Comparison of ENCODE assay signal across 17 cellular contexts in the genomic region with DNA sequence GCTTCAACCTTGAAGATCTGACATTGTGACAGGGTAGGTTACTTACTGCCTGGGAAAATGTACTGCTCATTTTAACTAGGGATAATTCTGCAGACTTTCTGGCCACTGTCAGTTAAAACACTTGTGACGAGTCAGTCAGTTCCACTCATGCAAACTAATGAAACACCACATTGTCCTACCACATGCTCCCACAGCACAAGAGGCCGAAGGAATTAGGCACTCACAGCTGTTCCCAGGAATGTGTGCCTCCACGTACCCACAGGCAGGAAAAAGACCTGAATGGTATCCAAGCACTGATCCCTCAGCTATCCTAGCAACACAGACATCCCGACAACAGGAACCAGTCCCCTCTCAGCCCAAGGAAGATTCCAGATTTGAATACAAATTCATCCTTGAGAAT. TPM values are rescaled to one million over a fixed set of nuclear protein-coding genes. Genes with fewer than 3 reads are reported as not detected.
DNase-seq lines count a peak whose midpoint lies in the region; ATAC-seq and TF ChIP-seq lines count a peak whose summit lies in the region.
"Had no signal": no experiment of that assay in that cellular context is flagged by ENCODE, and none has a peak within 500 bp of the region (broad histone marks: within the 10 kb centered on the region; RNA-seq: fewer than 3 reads in every experiment).

No MANE protein-coding gene starts in this region.

- ATAC-seq in GM18517 (IDR thresholded peaks at IDR 0.05; ENCODE audit: unreplicated experiment): no peak
- ATAC-seq: activated naive CD8-positive, alpha-beta T cell treated with anti-CD3 and anti-CD28 coated beads, Interleukin-2, amount 50 U/mL, for 24 hours; gastroesophageal sphincter had no signal

- H3K4me3 ChIP-seq in adrenal gland (no peak overlapping the region), skeletal muscle cell (ENCODE audit: low read depth, low read length) (no peak overlapping the region), Karpas-422 (ENCODE audit: low read length) (no peak overlapping the region), OCI-LY7 (ENCODE audit: low read depth, low read length, poor library complexity, severe bottlenecking) (no peak overlapping the region)
- H3K4me3 ChIP-seq: gastroesophageal sphincter, Peyer's patch, transverse colon had no signal

- H3K27ac ChIP-seq in adrenal gland: peak overlapping the region in 4 of 5 donors; percentile 9 to 65 (median 55)
- H3K27ac ChIP-seq in Karpas-422 (ENCODE audit: low read length): no peak overlapping the region
- H3K27ac ChIP-seq in OCI-LY7 (ENCODE audit: low read depth, low read length, poor library complexity, severe bottlenecking): no peak overlapping the region
- H3K27ac ChIP-seq: Peyer's patch had no signal

- H3K4me1 ChIP-seq in adrenal gland (replicated peaks in 1 of 2) (peaks cover 79 to 99% of the 10 kb centered on the region in 2 donors), Karpas-422 (ENCODE audit: low read length) (no peaks in the 10 kb centered on the region), OCI-LY7 (ENCODE audit: insufficient read depth, low read length, poor library complexity, severe bottlenecking) (no peaks in the 10 kb centered on the region)

- DNase-seq in M059J (ENCODE audit: low read depth): peak; percentile 67
- DNase-seq in adrenal gland: no peak
- DNase-seq in iris pigment epithelial cell (ENCODE audit: low read depth): peak; percentile 38
- peak; percentile 61 for DNase-seq in skeletal muscle cell (ENCODE audit: low read depth)
- DNase-seq in NCI-H526 treated with DMSO at 0.1 percent for 48 hours (lab: John Stamatoyannopoulos, UW): no peak
- DNase-seq in Karpas-422: no peak
- DNase-seq in OCI-LY7 (ENCODE audit: low spot score): no peak
- DNase-seq: activated CD4-positive, alpha-beta memory T cell treated with anti-CD3 and anti-CD28 coated beads, Interleukin-2, amount 10 ng/mL, durations not matched to agents 7 days and 5 days; activated naive CD8-positive, alpha-beta T cell treated with anti-CD3 and anti-CD28 coated beads, Interleukin-2, amount 50 U/mL, for 24 hours; NCI-H187; NCI-H69; Peyer's patch; small intestine; T-helper 1 cell; transverse colon had no signal

- intact Hi-C loops in adrenal gland (cut with DNase I) (no loop called here), OCI-LY7 (cut with micrococcal nuclease; ENCODE audit: unreplicated experiment) (no loop called here)

- no peak overlapping the region for H3K9ac ChIP-seq in Karpas-422 (ENCODE audit: low read length)

- H3K36me3 ChIP-seq in adrenal gland (replicated peaks in 1 of 2) (no peaks in the 10 kb centered on the region), Karpas-422 (ENCODE audit: insufficient read depth, low read length) (no peaks in the 10 kb centered on the region), OCI-LY7 (ENCODE audit: insufficient read depth, low read length) (peaks cover 86% of the 10 kb centered on the region)
- H3K36me3 ChIP-seq: Peyer's patch, transverse colon had no signal

- no TSS peak for BruUV-seq in OCI-LY7 (replicated peaks; lab: Mats Ljungman, UMichigan)

- no peak for TF ChIP-seq POLR2A in adrenal gland (IDR thresholded peaks at IDR 0.05)

- H3K79me2 ChIP-seq in Karpas-422 (ENCODE audit: low read length) (0 out of 2 replicates have a peak, but pooled peaks cover 4% of the 10 kb centered on the region), OCI-LY7 (ENCODE audit: insufficient read depth, low read depth, low read length) (peaks cover 10% of the 10 kb centered on the region; the same call in 1 of the 2 replicates)

- CTCF ChIA-PET in OCI-LY7 (lab: Charles Lee; ENCODE audit: unreplicated experiment): no interaction called here

- POLR2A ChIA-PET in OCI-LY7 (lab: Charles Lee): interaction anchor here (0.7 to 3.9 kb wide), 4 partner anchors 8 to 22 kb away, joined by 3 to 22 read pairs (median 10); no protein-coding TSS in a partner anchor

- H3K9me3 ChIP-seq in adrenal gland (replicated peaks in 1 of 3) (no peaks in the 10 kb centered on the region), Karpas-422 (ENCODE audit: low read length) (no peaks in the 10 kb centered on the region), OCI-LY7 (ENCODE audit: low read length) (no peaks in the 10 kb centered on the region)
- H3K9me3 ChIP-seq: gastroesophageal sphincter, Peyer's patch, transverse colon had no signal

- 29 to 47% (median 37%) methylated on average over 4 of the region's 4 CpGs for WGBS in adrenal gland, 4 donors

- H3K9me2 ChIP-seq in Karpas-422 (replicated peaks; ENCODE audit: insufficient read depth, low read length): no peaks in the 10 kb centered on the region
- H3K9me2 ChIP-seq in OCI-LY7 (ENCODE audit: insufficient read depth, low read length): no peaks in the 10 kb centered on the region

- H3K27me3 ChIP-seq in adrenal gland: no peaks in the 10 kb centered on the region
- H3K27me3 ChIP-seq in Karpas-422 (ENCODE audit: low read length): no peaks in the 10 kb centered on the region
- H3K27me3 ChIP-seq: gastroesophageal sphincter, Peyer's patch, transverse colon had no signal

- H4K20me1 ChIP-seq in Karpas-422 (ENCODE audit: insufficient read depth, low read depth, low read length) (no peaks in the 10 kb centered on the region), OCI-LY7 (ENCODE audit: insufficient read depth, low read length) (no peaks in the 10 kb centered on the region)

- H3K4me2 ChIP-seq in Karpas-422 (ENCODE audit: low read depth, low read length, poor library complexity, severe bottlenecking) (no peak overlapping the region), OCI-LY7 (ENCODE audit: low read length) (no peak overlapping the region)

- H2AFZ ChIP-seq in Karpas-422 (ENCODE audit: low read length) (no peak overlapping the region), OCI-LY7 (ENCODE audit: low read length) (no peak overlapping the region)

- TF ChIP-seq CTCF in adrenal gland (IDR thresholded peaks at IDR 0.05): no peak
- no peak for TF ChIP-seq CTCF in OCI-LY7 (conservative IDR thresholded peaks at IDR 0.05; ENCODE audit: low read length)

RNA-seq across cellular contexts. Expression of a gene that starts 12.3 kb away (rescaled TPM):
- total RNA-seq in M059J (2014; rRNA removed; shearing (Covaris generic)): 52.4 and 72.2 TPM in 2 replicates
- total RNA-seq in adrenal gland (10 to 100 TPM; 12.7 to 31.6 (median 23.9) TPM), OCI-LY7 (2022) (18.8 and 24.2 TPM in 2 replicates)
- 10 to 100 TPM in 2 of 3 donors, 1 to 10 TPM in 1; 6.5 to 30.6 (median 15.0) TPM for polyA plus RNA-seq in adrenal gland
- 9.9 and 12.6 TPM in 2 replicates for total RNA-seq in Karpas-422 (2014; rRNA removed; shearing (Covaris generic); ENCODE audit: low replicate concordance)
- 12.0 and 16.3 TPM in 2 replicates for total RNA-seq in OCI-LY7 (2014; rRNA removed; shearing (Covaris generic))

Comparison
In these comparisons a context has a peak if more than half of its experiments do, and no peak if none do; other contexts are left out.
1. DNase-seq: peak in M059J (single experiment), iris pigment epithelial cell (single experiment) and skeletal muscle cell (single experiment); none in adrenal gland (0 of 7), NCI-H526 treated with DMSO at 0.1 percent for 48 hours (single experiment), Karpas-422 (single experiment) and OCI-LY7 (single experiment).
2. H3K27ac ChIP-seq: peak in adrenal gland (4 of 5); none in Karpas-422 (single experiment) and OCI-LY7 (single experiment).